ENCODE assay signal across 6 cellular contexts in genomic region chr19:1606138-1606651, GRCh38. TPM values are rescaled to one million over a fixed set of nuclear protein-coding genes. Genes with fewer than 3 reads are reported as not detected.
DNase-seq lines count a peak whose midpoint lies in the region; ATAC-seq and TF ChIP-seq lines count a peak whose summit lies in the region.

No MANE protein-coding gene starts in this region.

- TF ChIP-seq CTCF in BJ (IDR thresholded peaks at IDR 0.05; ENCODE audit: insufficient read depth, low read depth, low read length) (no peak), WERI-Rb-1 (IDR thresholded peaks at IDR 0.05; ENCODE audit: low read depth, low read length) (no peak), left lung (IDR thresholded peaks at IDR 0.05) (no peak)

- POLR2A ChIA-PET in BJ (lab: Charles Lee) = no interaction called here

- H3K27ac ChIP-seq in WERI-Rb-1 = peak overlapping the region; percentile 88
- H3K27ac ChIP-seq in left lung = peak overlapping the region; percentile 88

- DNase-seq in BJ (ENCODE audit: low read depth) (no peak), WERI-Rb-1 (no peak), left lung (no peak), Kasumi-1 (lab: John Stamatoyannopoulos, UW) (no peak), HuH-7.5 (ENCODE audit: low spot score) (no peak), ACHN (no peak)

- peak overlapping the region; percentile 99 for H3K4me3 ChIP-seq in BJ (ENCODE audit: low read depth, low read length)
- H3K4me3 ChIP-seq in WERI-Rb-1 (ENCODE audit: low read depth, low read length) = peak overlapping the region; percentile 55
- peak overlapping the region; percentile 100 for H3K4me3 ChIP-seq in left lung

- H3K4me1 ChIP-seq in left lung = peaks cover 15 to 50% of the 10 kb centered on the region in 2 donors

- intact Hi-C loops in left lung (cut with DNase I) = no loop called here

- H3K27me3 ChIP-seq in BJ (ENCODE audit: control insufficient read depth, insufficient read depth, low read length) = no peaks in the 10 kb centered on the region
- H3K27me3 ChIP-seq in WERI-Rb-1 (ENCODE audit: insufficient read depth, low read depth, severe bottlenecking) = no peaks in the 10 kb centered on the region
- no peaks in the 10 kb centered on the region for H3K27me3 ChIP-seq in left lung

- no peaks in the 10 kb centered on the region for H3K9me3 ChIP-seq in WERI-Rb-1 (ENCODE audit: severe bottlenecking)
- H3K9me3 ChIP-seq in left lung = no peaks in the 10 kb centered on the region

- H3K36me3 ChIP-seq in BJ (ENCODE audit: control insufficient read depth, insufficient read depth, low read length) = peaks cover 12% of the 10 kb centered on the region
- H3K36me3 ChIP-seq in WERI-Rb-1 = peaks cover 26% of the 10 kb centered on the region
- peaks cover 0 to 12% of the 10 kb centered on the region in 2 donors for H3K36me3 ChIP-seq in left lung

- peak; percentile 8 for ATAC-seq in left lung

- CTCF ChIA-PET in BJ (lab: Yijun Ruan, JAX) = interaction anchor here (0.7 to 2.6 kb wide), 12 partner anchors 11 to 190 kb away, joined by 3 to 18 read pairs (median 4); no protein-coding TSS in a partner anchor

- in situ Hi-C loops in ACHN (cut with HindIII; ENCODE audit: low pct_ligation_motif_present, low pct_unique_long_range_greater_than_20kb, low sequenced_read_pairs) = no loop called here

RNA-seq across cellular contexts. Expression of gene UQCR11, which starts 0.9 kb away (rescaled TPM):
- 177 and 213 TPM in 2 replicates for polyA plus RNA-seq in BJ (2011; rRNA removed)
- 20.0 and 30.9 TPM in 2 replicates for polyA minus RNA-seq in BJ (2011; rRNA and poly(A)+ RNA removed)
- 100 to 1,000 TPM; 200 to 232 TPM for total RNA-seq in left lung

RNA-seq across cellular contexts. Expression of gene MBD3, which starts 13.5 kb away (rescaled TPM):
- 38.9 and 53.4 TPM in 2 replicates for polyA plus RNA-seq in BJ (2011; rRNA removed)
- 17.4 and 26.7 TPM in 2 replicates for polyA minus RNA-seq in BJ (2011; rRNA and poly(A)+ RNA removed)
- total RNA-seq in left lung = 10 to 100 TPM; 64.7 to 91.9 TPM

RNA-seq across cellular contexts. Expression of gene MEX3D, which starts 38.1 kb away (rescaled TPM):
- polyA plus RNA-seq in BJ (2011; rRNA removed) = 5.4 and 6.9 TPM in 2 replicates
- polyA minus RNA-seq in BJ (2011; rRNA and poly(A)+ RNA removed) = 7.7 and 9.8 TPM in 2 replicates
- 10 to 100 TPM; 25.2 to 42.6 TPM for total RNA-seq in left lung

RNA-seq across cellular contexts. Expression of gene TCF3, which starts 46.2 kb away (rescaled TPM):
- polyA plus RNA-seq in BJ (2011; rRNA removed) = 32.6 and 49.8 TPM in 2 replicates
- polyA minus RNA-seq in BJ (2011; rRNA and poly(A)+ RNA removed) = 16.8 and 20.7 TPM in 2 replicates
- 10 to 100 TPM; 57.9 to 67.1 TPM for total RNA-seq in left lung
